Comparison of ENCODE assay signal across 1 cellular context in genomic region chr5:103057208-103058130, GRCh38.
A peak's percentile ranks its signal among the peaks of the same experiment; 100 is the strongest.
TF ChIP-seq lines count a peak whose summit lies in the region.

No MANE protein-coding gene starts in this region.

TF ChIP-seq in endothelial cell of umbilical vein, 7 proteins besides CTCF, POLR2A, EP300 and RAD21:
- no peak for TF ChIP-seq GATA2 (IDR thresholded peaks at IDR 0.05; ENCODE audit: insufficient read depth, insufficient read length, low read depth, low read length)
- TF ChIP-seq POLR2AphosphoS5 (IDR thresholded peaks at IDR 0.05; ENCODE audit: insufficient read depth, low read depth, low read length): no peak
- TF ChIP-seq FOS (IDR thresholded peaks at IDR 0.05; ENCODE audit: borderline replicate concordance, insufficient read depth, low read length): peak; percentile 31
- no peak for TF ChIP-seq MYC (IDR thresholded peaks at IDR 0.05; ENCODE audit: low read depth, low read length)
